In genomic region chr12:93624595-93625294, GRCh38 we compare ENCODE assay signal across 1 cellular context.
TF ChIP-seq lines count a peak whose summit lies in the region.

No MANE protein-coding gene starts in this region.

TF ChIP-seq in A549, 52 proteins besides CTCF, POLR2A, EP300 and RAD21 (continued from another document):
- TF ChIP-seq BCL3 (IDR thresholded peaks at IDR 0.05): peak; percentile 80; the same call in 1 of the 3 replicates
- peak; percentile 76; the same call in 1 of the 2 replicates for TF ChIP-seq MAX (IDR thresholded peaks at IDR 0.05)
- TF ChIP-seq CEBPB (IDR thresholded peaks at IDR 0.05): peak in 1 of 2 experiments; percentile 71; a peak in 2 of 4 replicates
- peak; percentile 97 for TF ChIP-seq GATA3 (IDR thresholded peaks at IDR 0.05; ENCODE audit: borderline replicate concordance)
- peak; percentile 99 for TF ChIP-seq FOSL2 (IDR thresholded peaks at IDR 0.05)
- peak; percentile 100 for TF ChIP-seq FOSL2 (CRISPR knock-in tag; IDR thresholded peaks at IDR 0.05)
- TF ChIP-seq HMGXB4 (CRISPR knock-in tag; IDR thresholded peaks at IDR 0.05; ENCODE audit: borderline replicate concordance): no peak
- no peak for TF ChIP-seq NPAS2 (CRISPR knock-in tag; IDR thresholded peaks at IDR 0.05; ENCODE audit: borderline replicate concordance)
- no peak for TF ChIP-seq E2F6 (IDR thresholded peaks at IDR 0.05; ENCODE audit: borderline replicate concordance, low read depth)
- TF ChIP-seq RCOR1 (IDR thresholded peaks at IDR 0.05; ENCODE audit: low read depth, low read length): no peak
- TF ChIP-seq JUNB (IDR thresholded peaks at IDR 0.05): peak; percentile 98
- TF ChIP-seq ZFP36 (IDR thresholded peaks at IDR 0.05; ENCODE audit: borderline replicate concordance, partially characterized antibody): no peak
- TF ChIP-seq HEYL (CRISPR knock-in tag; IDR thresholded peaks at IDR 0.05): no peak
- no peak for TF ChIP-seq HES2 (IDR thresholded peaks at IDR 0.05)
- TF ChIP-seq SREBF2 (IDR thresholded peaks at IDR 0.05): no peak
- TF ChIP-seq HDAC2 (IDR thresholded peaks at IDR 0.05): no peak
- TF ChIP-seq JUN (IDR thresholded peaks at IDR 0.05): peak; percentile 62 to 91; a peak in 3 of 5 replicates
- TF ChIP-seq TFCP2L1 (CRISPR knock-in tag; IDR thresholded peaks at IDR 0.05): no peak
- TF ChIP-seq ESRRA (IDR thresholded peaks at IDR 0.05; ENCODE audit: borderline replicate concordance, low read length): no peak
- peak; percentile 42; the same call in 2 of the 3 replicates for TF ChIP-seq SMC3 (IDR thresholded peaks at IDR 0.05)
- peak; percentile 65 for TF ChIP-seq MAFK (IDR thresholded peaks at IDR 0.05; ENCODE audit: partially characterized antibody)
- TF ChIP-seq CHD4 (IDR thresholded peaks at IDR 0.05; ENCODE audit: borderline replicate concordance): no peak
- TF ChIP-seq PBX3 (IDR thresholded peaks at IDR 0.05): no peak
- no peak for TF ChIP-seq ZNF302 (CRISPR knock-in tag; IDR thresholded peaks at IDR 0.05)
- no peak; the same call in 1 of the 2 replicates for TF ChIP-seq FOXS1 (CRISPR knock-in tag; IDR thresholded peaks at IDR 0.05)
- no peak for TF ChIP-seq CBX2 (IDR thresholded peaks at IDR 0.05; ENCODE audit: borderline replicate concordance, low read depth)
- TF ChIP-seq ZSCAN20 (CRISPR knock-in tag; IDR thresholded peaks at IDR 0.05): no peak
- TF ChIP-seq FOSB (CRISPR knock-in tag; IDR thresholded peaks at IDR 0.05): no peak
- no peak for TF ChIP-seq CHD2 (IDR thresholded peaks at IDR 0.05; ENCODE audit: low read length, partially characterized antibody)
